ENCODE assay signal across 13 cellular contexts in genomic region chr6:37109714-37110454, GRCh38.
DNase-seq lines count a peak whose midpoint lies in the region; ATAC-seq and TF ChIP-seq lines count a peak whose summit lies in the region.
"Had no signal": no experiment of that assay in that cellular context is flagged by ENCODE, and none has a peak within 500 bp of the region (broad histone marks: within the 10 kb centered on the region; RNA-seq: fewer than 3 reads in every experiment).

No MANE protein-coding gene starts in this region.

- BruUV-seq in MCF 10A (replicated peaks; lab: Mats Ljungman, UMichigan) = no TSS peak

- peak overlapping the region; percentile 3; the same call in 1 of the 2 replicates for H3K4me2 ChIP-seq in OCI-LY1 (ENCODE audit: low read length)
- H3K4me2 ChIP-seq in hepatocyte = peak overlapping the region; percentile 62
- H3K4me2 ChIP-seq: BLaER1 had no signal

- POLR2A ChIA-PET in MCF 10A (lab: Yijun Ruan, JAX) = interaction anchor here (0.6 to 1.6 kb wide), 4 partner anchors 8 to 25 kb away, joined by 3 read pairs; no protein-coding TSS in a partner anchor

- H3K4me1 Mint-ChIP-seq in MCF 10A (ENCODE audit: insufficient read depth, unreplicated experiment) (no peaks in the 10 kb centered on the region), type B pancreatic cell (ENCODE audit: unreplicated experiment) (peaks cover 35% of the 10 kb centered on the region)

- no peaks in the 10 kb centered on the region for H3F3A ChIP-seq in OCI-LY1 (ENCODE audit: insufficient read depth, low read length)

- H3K27me3 ChIP-seq in breast epithelium (no peaks in the 10 kb centered on the region), OCI-LY1 (ENCODE audit: insufficient read depth, low read length) (no peaks in the 10 kb centered on the region), hepatocyte (no peaks in the 10 kb centered on the region)
- H3K27me3 ChIP-seq: BLaER1 had no signal

- H3K79me2 ChIP-seq in OCI-LY1 (ENCODE audit: insufficient read depth, low read length) (no peaks in the 10 kb centered on the region), hepatocyte (no peaks in the 10 kb centered on the region)

- TF ChIP-seq CTCF in breast epithelium (IDR thresholded peaks at IDR 0.05) (no peak), MCF 10A (IDR thresholded peaks at IDR 0.05; ENCODE audit: unreplicated experiment) (no peak), OCI-LY1 (IDR thresholded peaks at IDR 0.05; ENCODE audit: low read length) (no peak), hepatocyte (IDR thresholded peaks at IDR 0.05; ENCODE audit: poor library complexity) (no peak), type B pancreatic cell (conservative IDR thresholded peaks at IDR 0.05) (no peak)

- H3K27me3 Mint-ChIP-seq in MCF 10A (ENCODE audit: insufficient read depth, unreplicated experiment) = no peaks in the 10 kb centered on the region
- H3K27me3 Mint-ChIP-seq in type B pancreatic cell = no peaks in the 10 kb centered on the region

- intact Hi-C loops in breast epithelium (cut with DNase I; ENCODE audit: low total_unique reads) (no loop called here), MCF 10A (cut with micrococcal nuclease) (no loop called here)

- H3K4me3 Mint-ChIP-seq in MCF 10A (ENCODE audit: unreplicated experiment) (no peak overlapping the region), type B pancreatic cell (no peak overlapping the region)

- H3K27ac Mint-ChIP-seq in MCF 10A (ENCODE audit: low read depth, unreplicated experiment) = no peak overlapping the region
- H3K27ac Mint-ChIP-seq in type B pancreatic cell = peak overlapping the region; percentile 68

- H3K9me3 Mint-ChIP-seq in MCF 10A (ENCODE audit: unreplicated experiment) (no peaks in the 10 kb centered on the region), type B pancreatic cell (peaks cover 2% of the 10 kb centered on the region)

- no peaks in the 10 kb centered on the region for H3K36me3 Mint-ChIP-seq in MCF 10A (ENCODE audit: insufficient read depth, unreplicated experiment)
- H3K36me3 Mint-ChIP-seq in type B pancreatic cell = no peaks in the 10 kb centered on the region

- DNase-seq in breast epithelium (ENCODE audit: low spot score in 2 of 2) (no peak), MCF 10A (ENCODE audit: unreplicated experiment) (no peak), hepatocyte (ENCODE audit: low spot score) (peak; percentile 64), type B pancreatic cell (ENCODE audit: extremely low spot score, unreplicated experiment) (no peak), HPDE6-E6E7 (ENCODE audit: extremely low spot score) (no peak), LoVo (ENCODE audit: low spot score) (no peak)
- DNase-seq: amygdala; effector memory CD4-positive, alpha-beta T cell; left colon; nucleus accumbens had no signal

- H2AFZ ChIP-seq in OCI-LY1 (ENCODE audit: low read length) (no peak overlapping the region), hepatocyte (no peak overlapping the region)

- H3K9ac ChIP-seq in OCI-LY1 (ENCODE audit: low read length) = peak overlapping the region; percentile 4; the same call in 1 of the 2 replicates
- H3K9ac ChIP-seq: BLaER1 had no signal

- H3K4me3 ChIP-seq in breast epithelium (no peak overlapping the region), OCI-LY1 (ENCODE audit: low read depth, low read length, poor library complexity, severe bottlenecking) (no peak overlapping the region), hepatocyte (no peak overlapping the region)
- H3K4me3 ChIP-seq: BLaER1 had no signal

- H3K4me1 ChIP-seq in breast epithelium = no peaks in the 10 kb centered on the region
- H3K4me1 ChIP-seq in OCI-LY1 (ENCODE audit: insufficient read depth, low read length, severe bottlenecking) = peaks cover 61% of the 10 kb centered on the region
- peaks cover 31% of the 10 kb centered on the region for H3K4me1 ChIP-seq in hepatocyte (ENCODE audit: insufficient read depth)

- WGBS in hepatocyte (ENCODE audit: low lambda C conversion rate, missing lambda C conversion rate) = 32% methylated on average over 13 of the region's 13 CpGs

- TF ChIP-seq POLR2A in breast epithelium (IDR thresholded peaks at IDR 0.05) = no peak

- H3K9me2 ChIP-seq in OCI-LY1 (ENCODE audit: low read depth, low read length) (no peaks in the 10 kb centered on the region), hepatocyte (replicated peaks; ENCODE audit: insufficient read depth) (no peaks in the 10 kb centered on the region)

- H3K27ac ChIP-seq in breast epithelium (peak overlapping the region; percentile 11 to 33), OCI-LY1 (ENCODE audit: low read depth, low read length, poor library complexity, severe bottlenecking) (peak overlapping the region; percentile 78), hepatocyte (peak overlapping the region; percentile 87)
- H3K27ac ChIP-seq: BLaER1 had no signal

- ATAC-seq in HG02678 (IDR thresholded peaks at IDR 0.05; ENCODE audit: unreplicated experiment) = no peak
- ATAC-seq: left colon had no signal

- CTCF ChIA-PET in MCF 10A (lab: Yijun Ruan, JAX) = interaction anchor here (0.7 to 1.4 kb wide), 7 partner anchors 9 to 100 kb away, joined by 3 to 4 read pairs (median 3); no protein-coding TSS in a partner anchor

- no peaks in the 10 kb centered on the region for H3K36me3 ChIP-seq in breast epithelium
- no peaks in the 10 kb centered on the region for H3K36me3 ChIP-seq in OCI-LY1 (ENCODE audit: insufficient read depth, low read length)
- H3K36me3 ChIP-seq in hepatocyte (replicated peaks; ENCODE audit: insufficient read depth, low read depth) = no peaks in the 10 kb centered on the region
- H3K36me3 ChIP-seq: BLaER1 had no signal

- H3K9me3 ChIP-seq in breast epithelium (no peaks in the 10 kb centered on the region), OCI-LY1 (ENCODE audit: low read length) (no peaks in the 10 kb centered on the region), hepatocyte (ENCODE audit: low read depth) (no peaks in the 10 kb centered on the region)
- H3K9me3 ChIP-seq: BLaER1 had no signal

- no peaks in the 10 kb centered on the region for H4K20me1 ChIP-seq in OCI-LY1 (ENCODE audit: insufficient read depth, low read length)
- no peaks in the 10 kb centered on the region for H4K20me1 ChIP-seq in hepatocyte (ENCODE audit: insufficient read depth, poor library complexity, severe bottlenecking)
- H4K20me1 ChIP-seq: BLaER1 had no signal

Comparison
In these comparisons a context has a peak if more than half of its experiments do, and no peak if none do; other contexts are left out.
1. H3K27ac ChIP-seq: peak in every context shown above with its lines; median percentile 87 in hepatocyte; 78 in OCI-LY1; 22 in breast epithelium.